In genomic region chr2:111656436-111656835, GRCh38 we compare ENCODE assay signal across 29 cellular contexts.
"Had no signal": no experiment of that assay in that cellular context is flagged by ENCODE, and none has a peak within 500 bp of the region (broad histone marks: within the 10 kb centered on the region; RNA-seq: fewer than 3 reads in every experiment).

No MANE protein-coding gene starts in this region.

- H3K27me3 Mint-ChIP-seq: dendritic cell treated with granulocyte-macrophage colony-stimulating factor and Interleukin-4, amounts not matched to agents 40 ng/mL and 50 ng/mL, for 4 days had no signal

- H3K4me3 ChIP-seq: esophagus muscularis mucosa, gastroesophageal sphincter, lower lobe of right lung, prostate gland, right atrium auricular region, smooth muscle cell, testis, tibial artery, upper lobe of left lung had no signal

- H3K4me2 ChIP-seq: smooth muscle cell had no signal

- ATAC-seq: foreskin keratinocyte; gastroesophageal sphincter; left ventricle myocardium superior; lower lobe of right lung; naive thymus-derived CD8-positive, alpha-beta T cell; sciatic nerve; stimulated activated effector memory CD8-positive, alpha-beta T cell treated with anti-CD3 and anti-CD28 coated beads, Interleukin-12 subunit alpha, Interleukin-12 subunit beta, amount 100 ng/mL, for 72 hours had no signal

- H3K27ac ChIP-seq: epithelial cell of prostate, esophagus muscularis mucosa, foreskin keratinocyte, gastroesophageal sphincter, lower lobe of right lung, prostate gland, right atrium auricular region, testis, tibial artery, upper lobe of left lung had no signal

- H3K27me3 ChIP-seq: esophagus muscularis mucosa, foreskin keratinocyte, gastroesophageal sphincter, right atrium auricular region, testis, tibial artery, upper lobe of left lung had no signal

- H3K4me1 ChIP-seq: prostate gland, testis had no signal

- DNase-seq: central memory CD4-positive, alpha-beta T cell; effector CD8-positive, alpha-beta T cell; foreskin keratinocyte; left ventricle myocardium superior; lower lobe of right lung; midbrain; naive thymus-derived CD8-positive, alpha-beta T cell; stimulated activated CD4-positive, alpha-beta T cell treated with anti-CD3 and anti-CD28 coated beads, Interleukin-12 subunit alpha, Interleukin-12 subunit beta, amount 100 ng/mL, for 4 hours; stimulated activated CD4-positive, alpha-beta T cell treated with anti-CD3 and anti-CD28 coated beads, Interleukin-1b, Interleukin-23, amount 100 ng/mL, for 48 hours; stimulated activated CD4-positive, alpha-beta T cell treated with anti-CD3 and anti-CD28 coated beads, Interleukin-4, amount 100 ng/mL, for 1 hour; stimulated activated naive CD4-positive, alpha-beta T cell treated with Interleukin-2 at 50 U/mL for 16 hours; substantia nigra; testis; tibial artery had no signal

- H3K36me3 ChIP-seq: esophagus muscularis mucosa, gastroesophageal sphincter, lower lobe of right lung, prostate gland, right atrium auricular region, tibial artery, upper lobe of left lung had no signal

- H3K36me3 Mint-ChIP-seq: memory B cell; naive thymus-derived CD8-positive, alpha-beta T cell; stimulated activated effector memory CD8-positive, alpha-beta T cell treated with anti-CD3 and anti-CD28 coated beads, Interleukin-12 subunit alpha, Interleukin-12 subunit beta, amount 100 ng/mL, for 72 hours had no signal

- H3K27ac Mint-ChIP-seq: endodermal cell; memory B cell; naive thymus-derived CD8-positive, alpha-beta T cell; stimulated activated effector memory CD8-positive, alpha-beta T cell treated with anti-CD3 and anti-CD28 coated beads, Interleukin-12 subunit alpha, Interleukin-12 subunit beta, amount 100 ng/mL, for 72 hours had no signal

- H3K9me3 Mint-ChIP-seq: dendritic cell treated with granulocyte-macrophage colony-stimulating factor and Interleukin-4, amounts not matched to agents 40 ng/mL and 50 ng/mL, for 4 days; memory B cell; naive thymus-derived CD8-positive, alpha-beta T cell; neural crest cell; stimulated activated effector memory CD8-positive, alpha-beta T cell treated with anti-CD3 and anti-CD28 coated beads, Interleukin-12 subunit alpha, Interleukin-12 subunit beta, amount 100 ng/mL, for 72 hours had no signal

- H3K4me3 Mint-ChIP-seq: dendritic cell treated with granulocyte-macrophage colony-stimulating factor and Interleukin-4, amounts not matched to agents 40 ng/mL and 50 ng/mL, for 4 days; endodermal cell; memory B cell; naive thymus-derived CD8-positive, alpha-beta T cell; neural crest cell; stimulated activated effector memory CD8-positive, alpha-beta T cell treated with anti-CD3 and anti-CD28 coated beads, Interleukin-12 subunit alpha, Interleukin-12 subunit beta, amount 100 ng/mL, for 72 hours had no signal

- H3K9me3 ChIP-seq: lower lobe of right lung, prostate gland, right atrium auricular region, testis, tibial artery, upper lobe of left lung had no signal

- FAIRE-seq: colon, keratinocyte had no signal
